Comparison of ENCODE assay signal across 1 cellular context in genomic region chr14:70139384-70139783, GRCh38.
TF ChIP-seq lines count a peak whose summit lies in the region.

No MANE protein-coding gene starts in this region.

TF ChIP-seq in GM12878, 131 proteins besides CTCF, POLR2A, EP300 and RAD21 (continued from another document):
- TF ChIP-seq ZNF592 (IDR thresholded peaks at IDR 0.05): no peak
TF ChIP-seq in GM12878: peak in this region for 1.
